In the genomic region with DNA sequence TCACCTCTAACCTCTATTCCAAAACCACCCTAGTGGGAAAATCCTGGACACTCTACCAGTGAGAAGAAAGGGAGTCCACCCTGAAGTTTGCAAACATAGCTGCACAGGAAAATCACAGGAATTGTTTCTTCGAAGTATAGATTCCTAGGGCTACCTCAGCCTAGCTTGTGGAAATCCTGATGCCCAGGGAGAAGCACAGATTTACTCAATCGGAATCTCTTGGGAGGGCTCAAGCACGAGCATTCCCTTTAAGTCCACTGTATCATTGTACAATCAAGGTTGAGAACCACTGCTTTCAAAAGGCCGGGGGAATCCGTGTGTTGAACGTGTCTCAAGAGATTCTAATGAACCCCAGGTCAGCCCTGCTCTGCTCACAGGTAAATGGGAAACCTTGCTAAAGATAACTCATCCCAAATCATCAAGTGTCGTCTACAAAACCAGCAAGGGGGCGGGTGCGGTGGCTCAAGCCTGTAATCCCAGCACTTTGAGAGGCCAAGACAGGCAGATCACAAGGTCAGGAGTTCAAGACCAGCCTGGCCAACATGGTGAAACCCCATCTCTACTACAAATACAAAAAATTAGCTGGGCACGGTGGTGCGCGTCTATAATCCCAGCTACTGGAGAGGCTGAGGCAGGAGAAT, we compare ENCODE assay signal across 1 cellular context.
TF ChIP-seq lines count a peak whose summit lies in the region.

No MANE protein-coding gene starts in this region.

TF ChIP-seq in GM23338, 12 proteins besides CTCF, POLR2A, EP300 and RAD21:
- TF ChIP-seq, protein P1, sequence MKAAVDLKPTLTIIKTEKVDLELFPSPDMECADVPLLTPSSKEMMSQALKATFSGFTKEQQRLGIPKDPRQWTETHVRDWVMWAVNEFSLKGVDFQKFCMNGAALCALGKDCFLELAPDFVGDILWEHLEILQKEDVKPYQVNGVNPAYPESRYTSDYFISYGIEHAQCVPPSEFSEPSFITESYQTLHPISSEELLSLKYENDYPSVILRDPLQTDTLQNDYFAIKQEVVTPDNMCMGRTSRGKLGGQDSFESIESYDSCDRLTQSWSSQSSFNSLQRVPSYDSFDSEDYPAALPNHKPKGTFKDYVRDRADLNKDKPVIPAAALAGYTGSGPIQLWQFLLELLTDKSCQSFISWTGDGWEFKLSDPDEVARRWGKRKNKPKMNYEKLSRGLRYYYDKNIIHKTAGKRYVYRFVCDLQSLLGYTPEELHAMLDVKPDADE (IDR thresholded peaks at IDR 0.05), result no peak
- TF ChIP-seq ZNF331 (CRISPR knock-in tag; IDR thresholded peaks at IDR 0.05; ENCODE audit: low read depth) (no peak), STAT1 (IDR thresholded peaks at IDR 0.05; ENCODE audit: unreplicated experiment) (no peak), JUNB (IDR thresholded peaks at IDR 0.05; ENCODE audit: unreplicated experiment) (no peak), ZNF114 (CRISPR knock-in tag; IDR thresholded peaks at IDR 0.05) (no peak), CREB1 (CRISPR knock-in tag; IDR thresholded peaks at IDR 0.05; ENCODE audit: low read depth) (no peak), NANOG (IDR thresholded peaks at IDR 0.05; ENCODE audit: borderline replicate concordance) (no peak), EZH2phosphoT487 (IDR thresholded peaks at IDR 0.05; ENCODE audit: unreplicated experiment) (no peak), POLR2AphosphoS5 (IDR thresholded peaks at IDR 0.05; ENCODE audit: low read depth) (no peak), EZH2 (IDR thresholded peaks at IDR 0.05; ENCODE audit: low read depth, unreplicated experiment) (no peak)
- TF ChIP-seq, protein P2, sequence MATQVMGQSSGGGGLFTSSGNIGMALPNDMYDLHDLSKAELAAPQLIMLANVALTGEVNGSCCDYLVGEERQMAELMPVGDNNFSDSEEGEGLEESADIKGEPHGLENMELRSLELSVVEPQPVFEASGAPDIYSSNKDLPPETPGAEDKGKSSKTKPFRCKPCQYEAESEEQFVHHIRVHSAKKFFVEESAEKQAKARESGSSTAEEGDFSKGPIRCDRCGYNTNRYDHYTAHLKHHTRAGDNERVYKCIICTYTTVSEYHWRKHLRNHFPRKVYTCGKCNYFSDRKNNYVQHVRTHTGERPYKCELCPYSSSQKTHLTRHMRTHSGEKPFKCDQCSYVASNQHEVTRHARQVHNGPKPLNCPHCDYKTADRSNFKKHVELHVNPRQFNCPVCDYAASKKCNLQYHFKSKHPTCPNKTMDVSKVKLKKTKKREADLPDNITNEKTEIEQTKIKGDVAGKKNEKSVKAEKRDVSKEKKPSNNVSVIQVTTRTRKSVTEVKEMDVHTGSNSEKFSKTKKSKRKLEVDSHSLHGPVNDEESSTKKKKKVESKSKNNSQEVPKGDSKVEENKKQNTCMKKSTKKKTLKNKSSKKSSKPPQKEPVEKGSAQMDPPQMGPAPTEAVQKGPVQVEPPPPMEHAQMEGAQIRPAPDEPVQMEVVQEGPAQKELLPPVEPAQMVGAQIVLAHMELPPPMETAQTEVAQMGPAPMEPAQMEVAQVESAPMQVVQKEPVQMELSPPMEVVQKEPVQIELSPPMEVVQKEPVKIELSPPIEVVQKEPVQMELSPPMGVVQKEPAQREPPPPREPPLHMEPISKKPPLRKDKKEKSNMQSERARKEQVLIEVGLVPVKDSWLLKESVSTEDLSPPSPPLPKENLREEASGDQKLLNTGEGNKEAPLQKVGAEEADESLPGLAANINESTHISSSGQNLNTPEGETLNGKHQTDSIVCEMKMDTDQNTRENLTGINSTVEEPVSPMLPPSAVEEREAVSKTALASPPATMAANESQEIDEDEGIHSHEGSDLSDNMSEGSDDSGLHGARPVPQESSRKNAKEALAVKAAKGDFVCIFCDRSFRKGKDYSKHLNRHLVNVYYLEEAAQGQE (IDR thresholded peaks at IDR 0.05; ENCODE audit: unreplicated experiment), result no peak
- TF ChIP-seq, protein P3, sequence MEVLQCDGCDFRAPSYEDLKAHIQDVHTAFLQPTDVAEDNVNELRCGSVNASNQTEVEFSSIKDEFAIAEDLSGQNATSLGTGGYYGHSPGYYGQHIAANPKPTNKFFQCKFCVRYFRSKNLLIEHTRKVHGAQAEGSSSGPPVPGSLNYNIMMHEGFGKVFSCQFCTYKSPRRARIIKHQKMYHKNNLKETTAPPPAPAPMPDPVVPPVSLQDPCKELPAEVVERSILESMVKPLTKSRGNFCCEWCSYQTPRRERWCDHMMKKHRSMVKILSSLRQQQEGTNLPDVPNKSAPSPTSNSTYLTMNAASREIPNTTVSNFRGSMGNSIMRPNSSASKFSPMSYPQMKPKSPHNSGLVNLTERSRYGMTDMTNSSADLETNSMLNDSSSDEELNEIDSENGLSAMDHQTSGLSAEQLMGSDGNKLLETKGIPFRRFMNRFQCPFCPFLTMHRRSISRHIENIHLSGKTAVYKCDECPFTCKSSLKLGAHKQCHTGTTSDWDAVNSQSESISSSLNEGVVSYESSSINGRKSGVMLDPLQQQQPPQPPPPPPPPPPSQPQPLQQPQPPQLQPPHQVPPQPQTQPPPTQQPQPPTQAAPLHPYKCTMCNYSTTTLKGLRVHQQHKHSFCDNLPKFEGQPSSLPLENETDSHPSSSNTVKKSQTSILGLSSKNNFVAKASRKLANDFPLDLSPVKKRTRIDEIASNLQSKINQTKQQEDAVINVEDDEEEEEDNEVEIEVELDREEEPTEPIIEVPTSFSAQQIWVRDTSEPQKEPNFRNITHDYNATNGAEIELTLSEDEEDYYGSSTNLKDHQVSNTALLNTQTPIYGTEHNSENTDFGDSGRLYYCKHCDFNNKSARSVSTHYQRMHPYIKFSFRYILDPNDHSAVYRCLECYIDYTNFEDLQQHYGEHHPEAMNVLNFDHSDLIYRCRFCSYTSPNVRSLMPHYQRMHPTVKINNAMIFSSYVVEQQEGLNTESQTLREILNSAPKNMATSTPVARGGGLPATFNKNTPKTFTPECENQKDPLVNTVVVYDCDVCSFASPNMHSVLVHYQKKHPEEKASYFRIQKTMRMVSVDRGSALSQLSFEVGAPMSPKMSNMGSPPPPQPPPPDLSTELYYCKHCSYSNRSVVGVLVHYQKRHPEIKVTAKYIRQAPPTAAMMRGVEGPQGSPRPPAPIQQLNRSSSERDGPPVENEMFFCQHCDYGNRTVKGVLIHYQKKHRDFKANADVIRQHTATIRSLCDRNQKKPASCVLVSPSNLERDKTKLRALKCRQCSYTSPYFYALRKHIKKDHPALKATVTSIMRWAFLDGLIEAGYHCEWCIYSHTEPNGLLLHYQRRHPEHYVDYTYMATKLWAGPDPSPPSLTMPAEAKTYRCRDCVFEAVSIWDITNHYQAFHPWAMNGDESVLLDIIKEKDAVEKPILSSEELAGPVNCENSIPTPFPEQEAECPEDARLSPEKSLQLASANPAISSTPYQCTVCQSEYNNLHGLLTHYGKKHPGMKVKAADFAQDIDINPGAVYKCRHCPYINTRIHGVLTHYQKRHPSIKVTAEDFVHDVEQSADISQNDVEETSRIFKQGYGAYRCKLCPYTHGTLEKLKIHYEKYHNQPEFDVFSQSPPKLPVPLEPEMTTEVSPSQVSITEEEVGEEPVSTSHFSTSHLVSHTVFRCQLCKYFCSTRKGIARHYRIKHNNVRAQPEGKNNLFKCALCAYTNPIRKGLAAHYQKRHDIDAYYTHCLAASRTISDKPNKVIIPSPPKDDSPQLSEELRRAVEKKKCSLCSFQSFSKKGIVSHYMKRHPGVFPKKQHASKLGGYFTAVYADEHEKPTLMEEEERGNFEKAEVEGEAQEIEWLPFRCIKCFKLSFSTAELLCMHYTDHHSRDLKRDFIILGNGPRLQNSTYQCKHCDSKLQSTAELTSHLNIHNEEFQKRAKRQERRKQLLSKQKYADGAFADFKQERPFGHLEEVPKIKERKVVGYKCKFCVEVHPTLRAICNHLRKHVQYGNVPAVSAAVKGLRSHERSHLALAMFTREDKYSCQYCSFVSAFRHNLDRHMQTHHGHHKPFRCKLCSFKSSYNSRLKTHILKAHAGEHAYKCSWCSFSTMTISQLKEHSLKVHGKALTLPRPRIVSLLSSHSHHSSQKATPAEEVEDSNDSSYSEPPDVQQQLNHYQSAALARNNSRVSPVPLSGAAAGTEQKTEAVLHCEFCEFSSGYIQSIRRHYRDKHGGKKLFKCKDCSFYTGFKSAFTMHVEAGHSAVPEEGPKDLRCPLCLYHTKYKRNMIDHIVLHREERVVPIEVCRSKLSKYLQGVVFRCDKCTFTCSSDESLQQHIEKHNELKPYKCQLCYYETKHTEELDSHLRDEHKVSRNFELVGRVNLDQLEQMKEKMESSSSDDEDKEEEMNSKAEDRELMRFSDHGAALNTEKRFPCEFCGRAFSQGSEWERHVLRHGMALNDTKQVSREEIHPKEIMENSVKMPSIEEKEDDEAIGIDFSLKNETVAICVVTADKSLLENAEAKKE (CRISPR knock-in tag; IDR thresholded peaks at IDR 0.05), result no peak
